8 cellular contexts compared by ENCODE assay signal in the genomic region with DNA sequence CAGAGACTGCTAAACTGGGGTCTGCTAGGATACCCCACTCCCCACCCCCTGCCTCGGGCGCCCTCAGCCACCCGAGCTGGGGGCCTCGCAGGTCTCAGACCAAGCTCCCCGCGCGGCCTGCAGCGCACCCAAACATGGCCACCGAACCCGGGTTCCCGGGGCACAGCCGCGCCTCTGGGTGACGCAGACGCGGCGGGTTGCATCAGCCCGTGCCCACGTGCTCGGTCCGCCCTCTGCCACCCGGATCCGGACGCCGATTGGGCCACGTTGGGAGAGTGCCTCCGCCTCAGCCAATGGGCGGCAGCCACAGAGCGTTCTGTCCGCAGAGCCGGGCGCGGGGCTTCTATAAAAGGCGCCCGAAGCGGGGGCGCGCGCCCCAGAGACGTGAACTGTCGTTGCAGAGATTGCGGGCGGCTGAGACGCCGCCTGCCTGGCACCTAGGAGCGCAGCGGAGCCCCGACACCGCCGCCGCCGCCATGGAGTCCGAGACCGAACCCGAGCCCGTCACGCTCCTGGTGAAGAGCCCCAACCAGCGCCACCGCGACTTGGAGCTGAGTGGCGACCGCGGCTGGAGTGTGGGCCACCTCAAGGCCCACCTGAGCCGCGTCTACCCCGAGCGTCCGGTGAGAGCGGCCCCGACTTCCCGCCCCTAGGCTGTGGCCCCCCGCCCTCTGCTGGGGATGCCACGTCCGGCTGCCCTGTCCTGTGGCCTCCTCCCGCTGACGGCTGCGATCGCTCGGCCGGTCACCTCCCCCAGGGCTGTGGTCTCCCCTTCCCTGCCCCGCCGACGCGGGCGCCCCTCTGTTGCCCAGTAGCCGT. TPM values are rescaled to one million over a fixed set of nuclear protein-coding genes. Genes with fewer than 3 reads are reported as not detected.
A peak's percentile ranks its signal among the peaks of the same experiment; 100 is the strongest.
DNase-seq lines count a peak whose midpoint lies in the region; ATAC-seq, FAIRE-seq and TF ChIP-seq lines count a peak whose summit lies in the region.

A gene with protein sequence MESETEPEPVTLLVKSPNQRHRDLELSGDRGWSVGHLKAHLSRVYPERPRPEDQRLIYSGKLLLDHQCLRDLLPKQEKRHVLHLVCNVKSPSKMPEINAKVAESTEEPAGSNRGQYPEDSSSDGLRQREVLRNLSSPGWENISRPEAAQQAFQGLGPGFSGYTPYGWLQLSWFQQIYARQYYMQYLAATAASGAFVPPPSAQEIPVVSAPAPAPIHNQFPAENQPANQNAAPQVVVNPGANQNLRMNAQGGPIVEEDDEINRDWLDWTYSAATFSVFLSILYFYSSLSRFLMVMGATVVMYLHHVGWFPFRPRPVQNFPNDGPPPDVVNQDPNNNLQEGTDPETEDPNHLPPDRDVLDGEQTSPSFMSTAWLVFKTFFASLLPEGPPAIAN (plus strand): TSS at position 374 of the 819 bp plus-strand sequence. CDS start 103 bp downstream, at position 477.

- H3K9me3 ChIP-seq in breast epithelium = no peaks in the 10 kb centered on the region
- H3K9me3 ChIP-seq in iPS-20b (ENCODE audit: insufficient read depth, low read depth, low read length) = no peaks in the 10 kb centered on the region
- H3K9me3 ChIP-seq in small intestine (ENCODE audit: control insufficient read depth, low read depth) = no peaks in the 10 kb centered on the region

- H3K36me3 ChIP-seq in breast epithelium = no peaks in the 10 kb centered on the region
- peaks cover 21% of the 10 kb centered on the region for H3K36me3 ChIP-seq in iPS-20b (ENCODE audit: insufficient read depth, low read depth, low read length)
- H3K36me3 ChIP-seq in small intestine (ENCODE audit: control insufficient read depth in 2 of 2, insufficient read depth in 2 of 2, low read length in 2 of 2) = peaks cover 5 to 8% of the 10 kb centered on the region in 2 donors

- H3K27ac ChIP-seq in VCaP = peak within 1 kb of the TSS; percentile 92
- peak within 1 kb of the TSS; percentile 99 for H3K27ac ChIP-seq in breast epithelium
- peak within 1 kb of the TSS; percentile 18 for H3K27ac ChIP-seq in iPS-20b (ENCODE audit: low read length)
- H3K27ac ChIP-seq in small intestine (ENCODE audit: low read depth in 1 of 2, low read length in 1 of 2) = peak within 1 kb of the TSS; percentile 96 to 99

- H3K4me1 ChIP-seq in breast epithelium (peaks cover 0 to 9% of the 10 kb centered on the region in 2 donors), iPS-20b (ENCODE audit: insufficient read depth, low read length) (peaks cover 14% of the 10 kb centered on the region; the same call in 1 of the 2 replicates), small intestine (ENCODE audit: control insufficient read depth in 2 of 2, insufficient read depth in 1 of 2, low read depth in 1 of 2, low read length in 1 of 2) (no peaks in the 10 kb centered on the region)

- no peak for FAIRE-seq in small intestine (lab: Jason Lieb, UNC)

- H3K4me3 ChIP-seq in breast epithelium = peak within 1 kb of the TSS; percentile 92 to 99 (median 98)
- peak within 1 kb of the TSS; percentile 89 for H3K4me3 ChIP-seq in iPS-20b (ENCODE audit: low read length)
- peak within 1 kb of the TSS; percentile 96 to 100 for H3K4me3 ChIP-seq in small intestine (ENCODE audit: low read depth in 1 of 2, low read length in 2 of 2)

- H3K27me3 ChIP-seq in breast epithelium = no peaks in the 10 kb centered on the region
- no peaks in the 10 kb centered on the region for H3K27me3 ChIP-seq in iPS-20b (ENCODE audit: insufficient read depth, low read length)
- H3K27me3 ChIP-seq in small intestine (ENCODE audit: control insufficient read depth in 2 of 2, insufficient read depth in 2 of 2, low read length in 2 of 2) = no peaks in the 10 kb centered on the region

- peak; percentile 96 for TF ChIP-seq POLR2A in breast epithelium (IDR thresholded peaks at IDR 0.05)

- intact Hi-C loops in breast epithelium (cut with DNase I; ENCODE audit: low total_unique reads) = loop anchor here (2.0 kb wide), 1 partner anchor 63 kb away; no protein-coding TSS in a partner anchor

- H3K9ac ChIP-seq in iPS-20b (ENCODE audit: low read depth, low read length) = peak within 1 kb of the TSS; percentile 91

- TF ChIP-seq CTCF in VCaP (conservative IDR thresholded peaks at IDR 0.05) (0 out of 2 replicates have a peak, but pooled peaks have one; percentile 7), breast epithelium (IDR thresholded peaks at IDR 0.05) (peak; percentile 4 to 16 (median 9))

- WGBS in small intestine, 3 donors = 0% methylated on average over 53 to 86 of the region's 86 CpGs

- peak; percentile 99 for DNase-seq in ACHN
- peak; percentile 72 for DNase-seq in NCI-H2196 treated with DMSO at 0.1 percent for 48 hours (lab: John Stamatoyannopoulos, UW; ENCODE audit: unreplicated experiment)
- peak; percentile 98 to 99 for DNase-seq in breast epithelium (ENCODE audit: low spot score in 2 of 2)
- peak; percentile 99 for DNase-seq in small intestine

- ATAC-seq in GM18870 (IDR thresholded peaks at IDR 0.05; ENCODE audit: unreplicated experiment) (peak; percentile 64), HG03135 (IDR thresholded peaks at IDR 0.05; ENCODE audit: unreplicated experiment) (peak; percentile 85)

- in situ Hi-C loops in ACHN (cut with HindIII; ENCODE audit: low pct_ligation_motif_present, low pct_unique_long_range_greater_than_20kb, low sequenced_read_pairs) = no loop called here

RNA-seq across cellular contexts. Expression of the gene that starts here (rescaled TPM):
- total RNA-seq in breast epithelium = 100 to 1,000 TPM; 123 to 162 (median 149) TPM
- 100 to 1,000 TPM in 1 of 3 donors, 10 to 100 TPM in 2; 25.9 to 126 (median 68.1) TPM for polyA plus RNA-seq in small intestine

Comparison
In these comparisons a context has a peak if more than half of its experiments do, and no peak if none do; other contexts are left out.
1. Peak in every context shown above with its lines: DNase-seq, ATAC-seq, H3K4me3 ChIP-seq and H3K27ac ChIP-seq.
2. H3K27ac ChIP-seq: peak in every context shown above with its lines; median percentile 99 in breast epithelium; 98 in small intestine; 92 in VCaP; 18 in iPS-20b.